Comparison of ENCODE assay signal across 1 cellular context in genomic region chr1:149390173-149390926, GRCh38.
TF ChIP-seq lines count a peak whose summit lies in the region.

No MANE protein-coding gene starts in this region.

TF ChIP-seq in GM12878, 131 proteins besides CTCF, POLR2A, EP300 and RAD21 (continued from another document):
- TF ChIP-seq, protein P1, sequence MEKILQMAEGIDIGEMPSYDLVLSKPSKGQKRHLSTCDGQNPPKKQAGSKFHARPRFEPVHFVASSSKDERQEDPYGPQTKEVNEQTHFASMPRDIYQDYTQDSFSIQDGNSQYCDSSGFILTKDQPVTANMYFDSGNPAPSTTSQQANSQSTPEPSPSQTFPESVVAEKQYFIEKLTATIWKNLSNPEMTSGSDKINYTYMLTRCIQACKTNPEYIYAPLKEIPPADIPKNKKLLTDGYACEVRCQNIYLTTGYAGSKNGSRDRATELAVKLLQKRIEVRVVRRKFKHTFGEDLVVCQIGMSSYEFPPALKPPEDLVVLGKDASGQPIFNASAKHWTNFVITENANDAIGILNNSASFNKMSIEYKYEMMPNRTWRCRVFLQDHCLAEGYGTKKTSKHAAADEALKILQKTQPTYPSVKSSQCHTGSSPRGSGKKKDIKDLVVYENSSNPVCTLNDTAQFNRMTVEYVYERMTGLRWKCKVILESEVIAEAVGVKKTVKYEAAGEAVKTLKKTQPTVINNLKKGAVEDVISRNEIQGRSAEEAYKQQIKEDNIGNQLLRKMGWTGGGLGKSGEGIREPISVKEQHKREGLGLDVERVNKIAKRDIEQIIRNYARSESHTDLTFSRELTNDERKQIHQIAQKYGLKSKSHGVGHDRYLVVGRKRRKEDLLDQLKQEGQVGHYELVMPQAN (conservative IDR thresholded peaks at IDR 0.05): 0 out of 2 replicates have a peak, but pooled peaks have one; percentile 25
- peak; percentile 21 to 58; a peak in 2 of 4 replicates for TF ChIP-seq IKZF2 (IDR thresholded peaks at IDR 0.05)
- TF ChIP-seq, protein P2, sequence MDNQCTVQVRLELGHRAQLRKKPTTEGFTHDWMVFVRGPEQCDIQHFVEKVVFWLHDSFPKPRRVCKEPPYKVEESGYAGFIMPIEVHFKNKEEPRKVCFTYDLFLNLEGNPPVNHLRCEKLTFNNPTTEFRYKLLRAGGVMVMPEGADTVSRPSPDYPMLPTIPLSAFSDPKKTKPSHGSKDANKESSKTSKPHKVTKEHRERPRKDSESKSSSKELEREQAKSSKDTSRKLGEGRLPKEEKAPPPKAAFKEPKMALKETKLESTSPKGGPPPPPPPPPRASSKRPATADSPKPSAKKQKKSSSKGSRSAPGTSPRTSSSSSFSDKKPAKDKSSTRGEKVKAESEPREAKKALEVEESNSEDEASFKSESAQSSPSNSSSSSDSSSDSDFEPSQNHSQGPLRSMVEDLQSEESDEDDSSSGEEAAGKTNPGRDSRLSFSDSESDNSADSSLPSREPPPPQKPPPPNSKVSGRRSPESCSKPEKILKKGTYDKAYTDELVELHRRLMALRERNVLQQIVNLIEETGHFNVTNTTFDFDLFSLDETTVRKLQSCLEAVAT (IDR thresholded peaks at IDR 0.05): peak; percentile 74
